In the genomic region with DNA sequence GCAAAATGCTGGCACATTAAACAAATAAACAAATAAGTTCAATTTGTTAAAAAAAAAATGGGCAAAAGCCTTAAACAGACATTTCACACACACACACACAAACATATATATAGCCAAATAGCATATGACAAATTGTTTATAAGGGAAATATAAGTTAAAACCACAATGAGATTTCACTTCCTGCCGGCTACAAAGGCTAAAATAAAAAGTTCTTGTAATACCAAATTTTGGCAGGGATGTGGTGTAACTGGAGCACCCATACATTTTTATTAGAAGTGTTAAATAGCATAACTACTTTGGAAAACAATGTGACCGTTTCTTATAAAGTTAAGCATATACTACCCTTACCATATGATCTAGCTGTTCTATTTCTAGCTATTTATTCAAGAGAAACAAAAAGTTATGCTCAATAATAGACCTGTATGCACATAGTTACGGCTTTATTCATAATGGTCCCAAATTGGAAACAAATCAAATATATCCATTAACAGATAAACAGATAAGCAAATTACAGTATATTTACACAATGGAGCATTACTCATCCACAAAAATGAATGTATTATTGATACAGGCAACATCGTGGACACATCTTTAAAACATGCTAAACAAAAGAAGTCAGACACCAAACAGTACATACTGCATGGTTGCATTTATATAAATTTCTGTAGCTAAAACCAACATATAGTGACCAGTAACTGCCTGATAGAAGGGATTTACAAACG, we compare ENCODE assay signal across 1 cellular context.
A peak's percentile ranks its signal among the peaks of the same experiment; 100 is the strongest.
TF ChIP-seq lines count a peak whose summit lies in the region.

No MANE protein-coding gene starts in this region.

TF ChIP-seq in SK-N-SH, 30 proteins besides CTCF, POLR2A, EP300 and RAD21 (continued from another document):
- 0 out of 2 replicates have a peak, but pooled peaks have one; percentile 9 for TF ChIP-seq TCF12 (IDR thresholded peaks at IDR 0.05)
